1 cellular context compared by ENCODE assay signal in the genomic region with DNA sequence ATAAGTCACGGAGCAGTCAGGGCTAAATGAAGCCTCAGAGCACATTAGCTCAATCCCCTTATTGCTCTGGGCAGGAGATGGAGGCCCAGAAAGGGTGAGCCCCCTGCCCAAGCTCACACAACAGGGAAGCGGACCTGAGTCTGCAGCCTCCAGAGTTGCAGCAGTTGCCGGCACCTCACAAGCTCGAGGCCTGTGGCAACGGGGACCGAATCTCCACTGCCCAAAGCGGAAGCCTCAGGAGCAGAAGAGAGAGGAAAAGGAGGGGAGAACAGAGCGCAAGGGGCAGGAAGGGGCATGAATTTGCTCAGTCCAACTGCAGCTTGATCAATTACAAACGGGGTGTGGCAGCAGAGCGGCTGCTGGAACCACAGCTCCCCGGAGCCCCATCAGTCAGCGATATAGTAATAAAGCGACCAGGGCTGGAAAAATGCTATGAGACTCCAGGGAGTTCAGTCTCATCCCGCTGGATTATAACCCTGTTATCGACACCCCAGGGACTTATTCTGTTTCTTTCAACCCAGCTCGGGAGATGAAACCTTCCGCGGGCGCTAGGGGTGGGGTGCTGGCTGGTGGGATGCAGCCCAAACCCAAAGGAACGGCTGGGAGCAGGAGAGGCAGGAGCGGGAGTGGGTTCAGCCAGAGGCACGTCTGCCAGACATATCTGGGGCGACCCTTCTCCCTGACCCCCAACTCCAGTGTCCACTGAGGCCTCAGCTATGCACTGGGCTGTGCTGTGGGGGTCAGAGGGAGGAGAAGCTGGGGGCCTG.
TF ChIP-seq lines count a peak whose summit lies in the region.

No MANE protein-coding gene starts in this region.

TF ChIP-seq in WTC11, 78 proteins besides CTCF, POLR2A, EP300 and RAD21:
- TF ChIP-seq RORB (CRISPR knock-in tag; IDR thresholded peaks at IDR 0.05) (no peak), ZNF512 (CRISPR knock-in tag; IDR thresholded peaks at IDR 0.05; ENCODE audit: borderline replicate concordance) (no peak), JUN (CRISPR knock-in tag; IDR thresholded peaks at IDR 0.05) (no peak), NR1H2 (CRISPR knock-in tag; IDR thresholded peaks at IDR 0.05) (0 out of 2 replicates have a peak, but pooled peaks have one; percentile 46), CREM (CRISPR knock-in tag; IDR thresholded peaks at IDR 0.05) (no peak), ATF1 (CRISPR knock-in tag; IDR thresholded peaks at IDR 0.05) (no peak)
